In the genomic region with DNA sequence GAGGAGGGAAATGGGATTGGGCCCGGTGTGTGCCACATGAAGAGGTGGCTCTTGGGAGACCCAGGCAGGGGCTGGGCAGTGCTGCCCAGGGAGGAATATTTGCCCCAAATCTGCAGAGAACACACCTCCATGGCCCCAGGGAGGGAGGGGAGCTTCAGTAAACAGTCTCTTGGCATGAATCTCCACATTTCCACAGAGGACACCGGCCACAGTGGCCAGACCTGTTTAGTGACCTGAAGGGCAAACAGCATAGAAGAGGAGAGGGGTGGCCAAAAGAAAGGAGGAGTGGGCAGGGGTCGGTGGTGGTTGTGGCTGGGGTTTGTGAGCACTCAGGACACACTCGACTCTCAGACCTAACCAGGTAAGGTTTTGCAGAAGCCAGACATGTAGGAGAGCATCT, we compare ENCODE assay signal across 7 cellular contexts. TPM values are rescaled to one million over a fixed set of nuclear protein-coding genes. Genes with fewer than 3 reads are reported as not detected.
DNase-seq lines count a peak whose midpoint lies in the region; ATAC-seq, FAIRE-seq and TF ChIP-seq lines count a peak whose summit lies in the region.

No MANE protein-coding gene starts in this region.

- no peaks in the 10 kb centered on the region for H3K36me3 ChIP-seq in hepatocyte (replicated peaks; ENCODE audit: insufficient read depth, low read depth)

- no peaks in the 10 kb centered on the region for H3K9me2 ChIP-seq in hepatocyte (replicated peaks; ENCODE audit: insufficient read depth)

- peak overlapping the region; percentile 57 for H3K4me2 ChIP-seq in hepatocyte

- H2AFZ ChIP-seq in hepatocyte = no peak overlapping the region

- H3K4me1 Mint-ChIP-seq in activated CD4-positive, alpha-beta memory T cell treated with anti-CD3 and anti-CD28 coated beads for 36 hours (ENCODE audit: low read depth) = peaks cover 41% of the 10 kb centered on the region
- H3K4me1 Mint-ChIP-seq in stimulated activated naive CD8-positive, alpha-beta T cell treated with anti-CD3 and anti-CD28 coated beads, Interleukin-15, amount 100 ng/mL, for 72 hours = peaks cover 33% of the 10 kb centered on the region

- peak overlapping the region; percentile 24 for H3K4me3 Mint-ChIP-seq in activated CD4-positive, alpha-beta memory T cell treated with anti-CD3 and anti-CD28 coated beads for 36 hours
- peak overlapping the region; percentile 14 to 23 for H3K4me3 Mint-ChIP-seq in stimulated activated naive CD8-positive, alpha-beta T cell treated with anti-CD3 and anti-CD28 coated beads, Interleukin-15, amount 100 ng/mL, for 72 hours

- WGBS in hepatocyte (ENCODE audit: low lambda C conversion rate, missing lambda C conversion rate) = 59% methylated on average over 4 of the region's 4 CpGs

- H3K79me2 ChIP-seq in hepatocyte = no peaks in the 10 kb centered on the region

- H3K36me3 Mint-ChIP-seq in activated CD4-positive, alpha-beta memory T cell treated with anti-CD3 and anti-CD28 coated beads for 36 hours = no peaks in the 10 kb centered on the region

- H3K4me1 ChIP-seq in hepatocyte (ENCODE audit: insufficient read depth) = peaks cover 45% of the 10 kb centered on the region

- H3K27me3 Mint-ChIP-seq in activated CD4-positive, alpha-beta memory T cell treated with anti-CD3 and anti-CD28 coated beads for 36 hours = peaks cover 5% of the 10 kb centered on the region
- H3K27me3 Mint-ChIP-seq in stimulated activated naive CD8-positive, alpha-beta T cell treated with anti-CD3 and anti-CD28 coated beads, Interleukin-15, amount 100 ng/mL, for 72 hours = peaks cover 29% of the 10 kb centered on the region

- intact Hi-C loops in activated CD4-positive, alpha-beta memory T cell treated with anti-CD3 and anti-CD28 coated beads for 36 hours (cut with micrococcal nuclease) = loop anchor here (2.0 kb wide), 3 partner anchors 46 to 108 kb away; partner anchors contain the start of gene ALDH4A1

- DNase-seq in HT-29 (ENCODE audit: low spot score) (peak; percentile 82), hepatocyte (ENCODE audit: low spot score) (no peak), frontal cortex (ENCODE audit: low spot score in 2 of 2) (no peak)
- DNase-seq in activated CD4-positive, alpha-beta memory T cell treated with anti-CD3 and anti-CD28 coated beads for 36 hours = no peak
- no peak for DNase-seq in stimulated activated naive CD8-positive, alpha-beta T cell treated with anti-CD3 and anti-CD28 coated beads, Interleukin-15, amount 100 ng/mL, for 72 hours

- CTCF ChIA-PET in activated CD4-positive, alpha-beta memory T cell treated with anti-CD3 and anti-CD28 coated beads for 36 hours (lab: Charles Lee) = interaction anchor here (0.8 to 3.4 kb wide), 6 partner anchors 9 to 108 kb away, joined by 3 to 10 read pairs (median 5); partner anchors contain the start of gene ALDH4A1

- no peaks in the 10 kb centered on the region for H3K27me3 ChIP-seq in hepatocyte

- no peak for FAIRE-seq in frontal cortex (lab: Jason Lieb, UNC)

- peak overlapping the region; percentile 91 for H3K27ac Mint-ChIP-seq in activated CD4-positive, alpha-beta memory T cell treated with anti-CD3 and anti-CD28 coated beads for 36 hours
- H3K27ac Mint-ChIP-seq in stimulated activated naive CD8-positive, alpha-beta T cell treated with anti-CD3 and anti-CD28 coated beads, Interleukin-15, amount 100 ng/mL, for 72 hours = no peak overlapping the region

- H3K9me3 Mint-ChIP-seq in activated CD4-positive, alpha-beta memory T cell treated with anti-CD3 and anti-CD28 coated beads for 36 hours = no peaks in the 10 kb centered on the region
- no peaks in the 10 kb centered on the region for H3K9me3 Mint-ChIP-seq in stimulated activated naive CD8-positive, alpha-beta T cell treated with anti-CD3 and anti-CD28 coated beads, Interleukin-15, amount 100 ng/mL, for 72 hours

- no peaks in the 10 kb centered on the region for H3K9me3 ChIP-seq in hepatocyte (ENCODE audit: low read depth)

- TF ChIP-seq CTCF in hepatocyte (IDR thresholded peaks at IDR 0.05; ENCODE audit: poor library complexity) = no peak

- POLR2A ChIA-PET in activated CD4-positive, alpha-beta memory T cell treated with anti-CD3 and anti-CD28 coated beads for 36 hours (lab: Charles Lee) = interaction anchor here (0.7 to 2.1 kb wide), 6 partner anchors 9 to 86 kb away, joined by 3 to 8 read pairs (median 4); no protein-coding TSS in a partner anchor

- H3K27ac ChIP-seq in hepatocyte = peak overlapping the region; percentile 90

- no peak overlapping the region for H3K4me3 ChIP-seq in hepatocyte

- no peaks in the 10 kb centered on the region for H4K20me1 ChIP-seq in hepatocyte (ENCODE audit: insufficient read depth, poor library complexity, severe bottlenecking)

- no peak for ATAC-seq in stimulated activated naive CD8-positive, alpha-beta T cell treated with anti-CD3 and anti-CD28 coated beads, Interleukin-15, amount 100 ng/mL, for 72 hours
- no peak for ATAC-seq in HG03354 (IDR thresholded peaks at IDR 0.05; ENCODE audit: poor library complexity, severe bottlenecking, unreplicated experiment)
- ATAC-seq in HG03432 (IDR thresholded peaks at IDR 0.05; ENCODE audit: unreplicated experiment) = no peak

RNA-seq across cellular contexts. Expression of gene IFFO2, which starts 54.0 kb away (rescaled TPM):
- 93.6 and 101 TPM in 2 replicates for total RNA-seq in HT-29 (2014; rRNA removed; shearing (Covaris generic))
- total RNA-seq in activated CD4-positive, alpha-beta memory T cell treated with anti-CD3 and anti-CD28 coated beads for 36 hours = 10 to 100 TPM; 40.4 to 42.0 TPM
- total RNA-seq in hepatocyte (7.2 and 8.1 TPM in 2 replicates), frontal cortex (7.7 TPM)
- 0.78 and 0.85 TPM in 2 replicates for polyA plus RNA-seq in hepatocyte
